Comparison of ENCODE assay signal across 2 cellular contexts in the genomic region with DNA sequence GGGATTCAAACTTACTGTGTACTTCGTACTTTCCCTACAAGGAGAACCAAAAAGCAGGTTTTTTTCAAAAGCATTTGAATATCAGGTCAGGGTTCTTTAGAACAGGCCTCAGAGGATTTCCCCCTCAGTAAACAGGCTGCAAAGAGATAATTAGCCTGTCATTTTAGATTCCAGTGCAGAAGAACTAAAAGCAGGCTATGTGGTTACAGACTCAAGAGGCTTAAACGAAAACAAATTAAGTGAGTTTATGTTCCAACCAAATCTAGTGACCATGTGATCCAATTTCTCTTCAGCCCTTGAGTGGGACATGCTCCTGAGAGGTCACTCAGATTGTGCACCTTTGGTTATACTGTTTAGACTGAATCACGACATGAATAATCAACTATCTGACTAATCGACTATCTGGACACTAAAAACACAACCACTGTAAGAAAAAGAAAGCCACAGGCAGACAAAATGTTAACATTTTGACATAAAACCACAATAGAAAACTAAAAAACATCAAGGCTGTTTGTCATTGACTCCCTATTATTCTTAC.
A peak's percentile ranks its signal among the peaks of the same experiment; 100 is the strongest.
TF ChIP-seq lines count a peak whose summit lies in the region.

No MANE protein-coding gene starts in this region.

TF ChIP-seq in IMR-90, 13 proteins besides CTCF, POLR2A, EP300 and RAD21:
- no peak for TF ChIP-seq SMC3 (IDR thresholded peaks at IDR 0.05; ENCODE audit: low read depth, low read length)
- TF ChIP-seq CHD1 (IDR thresholded peaks at IDR 0.05; ENCODE audit: low read depth, low read length): no peak
- no peak for TF ChIP-seq RCOR1 (IDR thresholded peaks at IDR 0.05; ENCODE audit: insufficient replicate concordance, low read length)
- TF ChIP-seq BHLHE40 (IDR thresholded peaks at IDR 0.05; ENCODE audit: low read depth, low read length): peak; percentile 64; the same call in 1 of the 2 replicates
- TF ChIP-seq, protein P1, sequence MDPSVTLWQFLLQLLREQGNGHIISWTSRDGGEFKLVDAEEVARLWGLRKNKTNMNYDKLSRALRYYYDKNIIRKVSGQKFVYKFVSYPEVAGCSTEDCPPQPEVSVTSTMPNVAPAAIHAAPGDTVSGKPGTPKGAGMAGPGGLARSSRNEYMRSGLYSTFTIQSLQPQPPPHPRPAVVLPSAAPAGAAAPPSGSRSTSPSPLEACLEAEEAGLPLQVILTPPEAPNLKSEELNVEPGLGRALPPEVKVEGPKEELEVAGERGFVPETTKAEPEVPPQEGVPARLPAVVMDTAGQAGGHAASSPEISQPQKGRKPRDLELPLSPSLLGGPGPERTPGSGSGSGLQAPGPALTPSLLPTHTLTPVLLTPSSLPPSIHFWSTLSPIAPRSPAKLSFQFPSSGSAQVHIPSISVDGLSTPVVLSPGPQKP (IDR thresholded peaks at IDR 0.05; ENCODE audit: borderline replicate concordance, low read depth, low read length): no peak
- no peak for TF ChIP-seq MAZ (IDR thresholded peaks at IDR 0.05; ENCODE audit: borderline replicate concordance, low read depth, low read length)
- no peak for TF ChIP-seq NFE2L2 (IDR thresholded peaks at IDR 0.05; ENCODE audit: low read depth, low read length)
- no peak for TF ChIP-seq MXI1 (IDR thresholded peaks at IDR 0.05; ENCODE audit: borderline replicate concordance, low read depth, low read length)
- TF ChIP-seq, protein P2, sequence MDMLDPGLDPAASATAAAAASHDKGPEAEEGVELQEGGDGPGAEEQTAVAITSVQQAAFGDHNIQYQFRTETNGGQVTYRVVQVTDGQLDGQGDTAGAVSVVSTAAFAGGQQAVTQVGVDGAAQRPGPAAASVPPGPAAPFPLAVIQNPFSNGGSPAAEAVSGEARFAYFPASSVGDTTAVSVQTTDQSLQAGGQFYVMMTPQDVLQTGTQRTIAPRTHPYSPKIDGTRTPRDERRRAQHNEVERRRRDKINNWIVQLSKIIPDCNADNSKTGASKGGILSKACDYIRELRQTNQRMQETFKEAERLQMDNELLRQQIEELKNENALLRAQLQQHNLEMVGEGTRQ (IDR thresholded peaks at IDR 0.05; ENCODE audit: low read depth, low read length): peak; percentile 70
- TF ChIP-seq MAFK (IDR thresholded peaks at IDR 0.05; ENCODE audit: low read depth, low read length): peak; percentile 9; the same call in 1 of the 2 replicates
- peak; percentile 51 for TF ChIP-seq FOS (IDR thresholded peaks at IDR 0.05; ENCODE audit: low read depth, low read length)
- no peak for TF ChIP-seq RFX5 (IDR thresholded peaks at IDR 0.05; ENCODE audit: low read depth, low read length)
- TF ChIP-seq CEBPB (IDR thresholded peaks at IDR 0.05; ENCODE audit: low read depth, low read length): no peak

TF ChIP-seq in endothelial cell of umbilical vein, 7 proteins besides CTCF, POLR2A, EP300 and RAD21:
- TF ChIP-seq MYC (IDR thresholded peaks at IDR 0.05; ENCODE audit: low read depth, low read length): no peak
- no peak for TF ChIP-seq GATA2 (IDR thresholded peaks at IDR 0.05; ENCODE audit: insufficient read depth, insufficient read length, low read depth, low read length)
- no peak for TF ChIP-seq POLR2AphosphoS5 (IDR thresholded peaks at IDR 0.05; ENCODE audit: insufficient read depth, low read depth, low read length)
- TF ChIP-seq EZH2 (IDR thresholded peaks at IDR 0.05; ENCODE audit: borderline replicate concordance, low read depth, low read length, severe bottlenecking): no peak
- no peak for TF ChIP-seq JUN (IDR thresholded peaks at IDR 0.05; ENCODE audit: borderline replicate concordance, insufficient read depth, insufficient read length, low read depth)
- no peak for TF ChIP-seq FOS (IDR thresholded peaks at IDR 0.05; ENCODE audit: borderline replicate concordance, insufficient read depth, low read length)
- TF ChIP-seq, protein P3, sequence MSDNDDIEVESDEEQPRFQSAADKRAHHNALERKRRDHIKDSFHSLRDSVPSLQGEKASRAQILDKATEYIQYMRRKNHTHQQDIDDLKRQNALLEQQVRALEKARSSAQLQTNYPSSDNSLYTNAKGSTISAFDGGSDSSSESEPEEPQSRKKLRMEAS (IDR thresholded peaks at IDR 0.05; ENCODE audit: insufficient read depth, insufficient read length): no peak
TF ChIP-seq in endothelial cell of umbilical vein: peak in this region for 0.
